Comparison of ENCODE assay signal across 9 cellular contexts in the genomic region with DNA sequence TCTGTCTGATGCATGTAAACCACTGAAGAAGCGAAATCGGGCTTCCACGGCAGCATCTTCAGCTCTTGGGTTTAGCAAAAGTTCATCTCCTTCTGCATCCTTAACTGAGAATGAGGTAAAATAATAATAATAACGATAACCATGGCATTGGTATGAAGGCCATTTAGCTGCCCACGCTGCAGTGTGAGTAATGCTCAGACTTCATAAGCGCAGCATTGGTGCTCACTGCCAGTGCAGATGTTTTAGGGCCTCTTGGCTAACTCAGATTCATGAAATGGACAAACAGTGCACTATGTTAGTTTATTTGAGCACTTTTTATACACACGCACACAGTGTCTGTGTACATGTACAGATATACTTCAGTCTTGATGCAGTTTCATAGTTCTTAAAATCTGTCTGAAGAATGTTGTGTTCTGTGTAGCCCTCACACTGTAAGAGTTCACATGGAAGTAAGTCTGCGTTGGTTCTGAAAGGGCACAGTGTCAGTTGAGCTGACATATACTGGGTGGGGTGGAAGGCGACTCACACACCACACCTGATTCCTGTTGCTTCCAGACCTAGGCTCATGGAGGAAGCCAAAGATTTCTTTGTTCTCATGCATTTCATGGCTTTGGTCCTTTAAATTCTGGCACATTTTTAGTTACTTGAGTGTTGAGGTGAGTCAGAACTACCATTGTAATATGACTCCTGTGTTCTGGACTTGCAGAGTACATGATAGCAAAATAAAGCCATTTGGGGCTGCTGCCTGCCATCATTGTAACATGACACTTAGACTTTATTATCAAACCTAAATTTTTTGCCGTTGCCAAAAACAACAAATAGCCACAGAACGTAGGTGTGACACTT.
DNase-seq lines count a peak whose midpoint lies in the region; ATAC-seq and TF ChIP-seq lines count a peak whose summit lies in the region.
"Had no signal": no experiment of that assay in that cellular context is flagged by ENCODE, and none has a peak within 500 bp of the region (broad histone marks: within the 10 kb centered on the region; RNA-seq: fewer than 3 reads in every experiment).

No MANE protein-coding gene starts in this region.

- peaks cover 38% of the 10 kb centered on the region for H3K36me3 Mint-ChIP-seq in activated T-helper 1 cell treated with anti-CD3 and anti-CD28 coated beads, Interleukin-12 subunit alpha, Interleukin-12 subunit beta, Interleukin-2, Interleukin-4 antibody, amounts not matched to agents 30 ng/mL and 10 ng/mL and 1 ng/mL, durations not matched to agents 14 hours and 24 hours and 36 hours (ENCODE audit: low read depth)

- no peak for TF ChIP-seq CTCF in cardiac fibroblast (IDR thresholded peaks at IDR 0.05; ENCODE audit: low read depth, low read length)
- TF ChIP-seq CTCF in left lung (IDR thresholded peaks at IDR 0.05): no peak
- no peak for TF ChIP-seq CTCF in coronary artery (IDR thresholded peaks at IDR 0.05)

- H3K4me3 ChIP-seq in MG63 (no peak overlapping the region), cardiac fibroblast (replicated peaks in 1 of 2; ENCODE audit: low read depth in 2 of 2, low read length in 2 of 2) (no peak overlapping the region), left lung (no peak overlapping the region), coronary artery (no peak overlapping the region)

- H3K36me3 ChIP-seq in MG63: peaks cover 44% of the 10 kb centered on the region
- H3K36me3 ChIP-seq in left lung: peaks cover 0 to 85% of the 10 kb centered on the region in 2 donors

- DNase-seq in COLO829 (ENCODE audit: low spot score): peak; percentile 17
- peak; percentile 14 for DNase-seq in MG63
- peak; percentile 84 to 88 for DNase-seq in cardiac fibroblast (ENCODE audit: low read depth in 2 of 2)
- DNase-seq in left lung: no peak
- DNase-seq in coronary artery (ENCODE audit: low spot score): no peak
- no peak for DNase-seq in activated T-helper 1 cell treated with anti-CD3 and anti-CD28 coated beads, Interleukin-12 subunit alpha, Interleukin-12 subunit beta, Interleukin-2, Interleukin-4 antibody, amounts not matched to agents 30 ng/mL and 10 ng/mL and 1 ng/mL, durations not matched to agents 14 hours and 24 hours and 36 hours (ENCODE audit: low spot score)
- DNase-seq: NCI-H1048 had no signal

- no peak overlapping the region for H3K27ac ChIP-seq in left lung
- no peak overlapping the region for H3K27ac ChIP-seq in coronary artery

- ATAC-seq in left lung (peak; percentile 87), HG02678 (IDR thresholded peaks at IDR 0.05; ENCODE audit: unreplicated experiment) (no peak), GM18498 (IDR thresholded peaks at IDR 0.05; ENCODE audit: unreplicated experiment) (no peak)

- H3K4me1 Mint-ChIP-seq in activated T-helper 1 cell treated with anti-CD3 and anti-CD28 coated beads, Interleukin-12 subunit alpha, Interleukin-12 subunit beta, Interleukin-2, Interleukin-4 antibody, amounts not matched to agents 30 ng/mL and 10 ng/mL and 1 ng/mL, durations not matched to agents 14 hours and 24 hours and 36 hours (ENCODE audit: low read depth): no peaks in the 10 kb centered on the region

- H3K4me1 ChIP-seq in left lung: no peaks in the 10 kb centered on the region

- H3K27me3 ChIP-seq in MG63 (no peaks in the 10 kb centered on the region), left lung (no peaks in the 10 kb centered on the region)

- no peak overlapping the region for H3K4me3 Mint-ChIP-seq in activated T-helper 1 cell treated with anti-CD3 and anti-CD28 coated beads, Interleukin-12 subunit alpha, Interleukin-12 subunit beta, Interleukin-2, Interleukin-4 antibody, amounts not matched to agents 30 ng/mL and 10 ng/mL and 1 ng/mL, durations not matched to agents 14 hours and 24 hours and 36 hours

- intact Hi-C loops in left lung (cut with DNase I): no loop called here
- intact Hi-C loops in activated T-helper 1 cell treated with anti-CD3 and anti-CD28 coated beads, Interleukin-12 subunit alpha, Interleukin-12 subunit beta, Interleukin-2, Interleukin-4 antibody, amounts not matched to agents 30 ng/mL and 10 ng/mL and 1 ng/mL, durations not matched to agents 14 hours and 24 hours and 36 hours (cut with micrococcal nuclease): no loop called here

- no peaks in the 10 kb centered on the region for H3K9me3 Mint-ChIP-seq in activated T-helper 1 cell treated with anti-CD3 and anti-CD28 coated beads, Interleukin-12 subunit alpha, Interleukin-12 subunit beta, Interleukin-2, Interleukin-4 antibody, amounts not matched to agents 30 ng/mL and 10 ng/mL and 1 ng/mL, durations not matched to agents 14 hours and 24 hours and 36 hours

- H3K9me3 ChIP-seq in MG63 (no peaks in the 10 kb centered on the region), left lung (no peaks in the 10 kb centered on the region)

- H3K27me3 Mint-ChIP-seq in activated T-helper 1 cell treated with anti-CD3 and anti-CD28 coated beads, Interleukin-12 subunit alpha, Interleukin-12 subunit beta, Interleukin-2, Interleukin-4 antibody, amounts not matched to agents 30 ng/mL and 10 ng/mL and 1 ng/mL, durations not matched to agents 14 hours and 24 hours and 36 hours (ENCODE audit: insufficient read depth): no peaks in the 10 kb centered on the region

- H3K27ac Mint-ChIP-seq in activated T-helper 1 cell treated with anti-CD3 and anti-CD28 coated beads, Interleukin-12 subunit alpha, Interleukin-12 subunit beta, Interleukin-2, Interleukin-4 antibody, amounts not matched to agents 30 ng/mL and 10 ng/mL and 1 ng/mL, durations not matched to agents 14 hours and 24 hours and 36 hours: no peak overlapping the region

Comparison
In these comparisons a context has a peak if more than half of its experiments do, and no peak if none do; other contexts are left out.
1. DNase-seq: peak in COLO829 (single experiment), MG63 (single experiment) and cardiac fibroblast (2 of 2); none in left lung (0 of 2), coronary artery (single experiment) and activated T-helper 1 cell treated with anti-CD3 and anti-CD28 coated beads, Interleukin-12 subunit alpha, Interleukin-12 subunit beta, Interleukin-2, Interleukin-4 antibody, amounts not matched to agents 30 ng/mL and 10 ng/mL and 1 ng/mL, durations not matched to agents 14 hours and 24 hours and 36 hours (single experiment).